8 cellular contexts compared by ENCODE assay signal in genomic region chr9:137204731-137205125, GRCh38. TPM values are rescaled to one million over a fixed set of nuclear protein-coding genes. Genes with fewer than 3 reads are reported as not detected.
DNase-seq lines count a peak whose midpoint lies in the region; ATAC-seq and TF ChIP-seq lines count a peak whose summit lies in the region.

No MANE protein-coding gene starts in this region.

- ATAC-seq in naive thymus-derived CD4-positive, alpha-beta T cell, result no peak
- no peak for ATAC-seq in HG02623 (IDR thresholded peaks at IDR 0.05; ENCODE audit: unreplicated experiment)

- H3K9ac ChIP-seq in KMS-11, result peak overlapping the region; percentile 72; the same call in 1 of the 2 replicates
- peak overlapping the region; percentile 93 to 96 for H3K9ac ChIP-seq in colonic mucosa (ENCODE audit: low read depth in 2 of 2, low read length in 2 of 2)

- POLR2A ChIA-PET in naive thymus-derived CD4-positive, alpha-beta T cell (lab: Charles Lee), result interaction anchor here (1.2 to 9.0 kb wide), 7 partner anchors 9 to 78 kb away, joined by 3 to 136 read pairs (median 6); partner anchors contain the start of genes ANAPC2, CYSRT1, RNF208 and SSNA1

- peak overlapping the region; percentile 75 for H3K4me2 ChIP-seq in KMS-11

- peaks cover 0 to 7% (median 0%) of the 10 kb centered on the region in 11 donors for H3K9me3 Mint-ChIP-seq in naive thymus-derived CD4-positive, alpha-beta T cell

- peaks cover 30 to 57% (median 41%) of the 10 kb centered on the region in 7 donors for H3K4me1 Mint-ChIP-seq in naive thymus-derived CD4-positive, alpha-beta T cell

- H3K79me2 ChIP-seq in ACC112 (ENCODE audit: control insufficient read depth, insufficient read depth, low read length, unreplicated experiment), result peaks cover 36% of the 10 kb centered on the region
- peaks cover 43% of the 10 kb centered on the region for H3K79me2 ChIP-seq in KMS-11 (ENCODE audit: insufficient read depth, low read depth)

- H3K27ac ChIP-seq in ACC112 (ENCODE audit: low read depth, low read length) (no peak overlapping the region), KMS-11 (peak overlapping the region; percentile 31; the same call in 1 of the 2 replicates), colonic mucosa (peak overlapping the region; percentile 78)
- H3K27ac ChIP-seq in naive thymus-derived CD4-positive, alpha-beta T cell (ENCODE audit: low read depth, low read length), result peak overlapping the region; percentile 96

- no peaks in the 10 kb centered on the region for H3K9me3 ChIP-seq in colonic mucosa
- no peaks in the 10 kb centered on the region for H3K9me3 ChIP-seq in naive thymus-derived CD4-positive, alpha-beta T cell (ENCODE audit: control insufficient read depth in 2 of 3, low read length in 3 of 3)

- no peaks in the 10 kb centered on the region for H3K27me3 ChIP-seq in ACC112 (ENCODE audit: insufficient read depth, low read length)
- no peaks in the 10 kb centered on the region for H3K27me3 ChIP-seq in KMS-11 (ENCODE audit: insufficient read depth, low read depth)
- no peaks in the 10 kb centered on the region for H3K27me3 ChIP-seq in colonic mucosa
- H3K27me3 ChIP-seq in naive thymus-derived CD4-positive, alpha-beta T cell (ENCODE audit: control insufficient read depth in 2 of 2, insufficient read depth in 2 of 2, low read length in 2 of 2), result no peaks in the 10 kb centered on the region

- TF ChIP-seq POLR2A in erythroblast (IDR thresholded peaks at IDR 0.05; ENCODE audit: low read length), result no peak

- TF ChIP-seq CTCF in KMS-11 (conservative IDR thresholded peaks at IDR 0.05; ENCODE audit: low read depth, low read length) (no peak), colonic mucosa (IDR thresholded peaks at IDR 0.05) (no peak)

- H3K4me1 ChIP-seq in ACC112 (ENCODE audit: control insufficient read depth, insufficient read depth, low read length, unreplicated experiment) (peaks cover 17% of the 10 kb centered on the region), KMS-11 (ENCODE audit: low read depth, poor library complexity, severe bottlenecking) (peaks cover 32% of the 10 kb centered on the region), colonic mucosa (peaks cover 24% of the 10 kb centered on the region)
- H3K4me1 ChIP-seq in naive thymus-derived CD4-positive, alpha-beta T cell (ENCODE audit: control insufficient read depth in 2 of 2, insufficient read depth in 2 of 2, low read length in 2 of 2), result peaks cover 32 to 35% of the 10 kb centered on the region in 2 donors

- peak overlapping the region; percentile 90 to 95 (median 92) for H3K4me3 Mint-ChIP-seq in naive thymus-derived CD4-positive, alpha-beta T cell

- H3K27me3 Mint-ChIP-seq in naive thymus-derived CD4-positive, alpha-beta T cell, result no peaks in the 10 kb centered on the region

- intact Hi-C loops in colonic mucosa (cut with DNase I), result no loop called here
- intact Hi-C loops in naive thymus-derived CD4-positive, alpha-beta T cell (cut with micrococcal nuclease), result loop anchor here (1.0 to 10.0 kb wide), 7 partner anchors 16 to 260 kb away; partner anchors contain the start of genes ANAPC2 (in 2 of the 2), SSNA1 (in 2 of the 2), TUBB4B (in 2 of the 2) and C8G (in 1 of the 2)

- DNase-seq in colonic mucosa, result no peak
- DNase-seq in naive thymus-derived CD4-positive, alpha-beta T cell, result no peak
- no peak for DNase-seq in erythroblast (lab: John Stamatoyannopoulos, UW)
- DNase-seq in NCI-H2227 treated with DMSO at 0.1 percent for 48 hours (lab: John Stamatoyannopoulos, UW), result no peak
- DNase-seq in NK-92 treated with Interleukin-12 subunit alpha and Interleukin-12 subunit beta, amount 100 ng/mL, for 24 hours (lab: John Stamatoyannopoulos, UW), result no peak

- H3K36me3 ChIP-seq in ACC112 (ENCODE audit: insufficient read depth, low read length), result no peaks in the 10 kb centered on the region
- H3K36me3 ChIP-seq in KMS-11 (ENCODE audit: insufficient read depth), result no peaks in the 10 kb centered on the region
- H3K36me3 ChIP-seq in colonic mucosa, result no peaks in the 10 kb centered on the region
- H3K36me3 ChIP-seq in naive thymus-derived CD4-positive, alpha-beta T cell (ENCODE audit: control insufficient read depth in 2 of 3, insufficient read depth in 3 of 3, low read length in 3 of 3), result peaks cover 0 to 10% (median 0%) of the 10 kb centered on the region in 3 experiments

- CTCF ChIA-PET in naive thymus-derived CD4-positive, alpha-beta T cell (lab: Charles Lee), result interaction anchor here (0.7 to 2.1 kb wide), 2 partner anchors 30 to 109 kb away, joined by 3 to 6 read pairs; no protein-coding TSS in a partner anchor

- H3K4me3 ChIP-seq in ACC112 (ENCODE audit: low read depth, low read length), result peak overlapping the region; percentile 100
- no peak overlapping the region for H3K4me3 ChIP-seq in KMS-11 (IDR thresholded peaks at IDR 0.05; ENCODE audit: insufficient read depth, low read depth, low read length)
- H3K4me3 ChIP-seq in colonic mucosa, result peak overlapping the region; percentile 100
- peak overlapping the region; percentile 98 for H3K4me3 ChIP-seq in naive thymus-derived CD4-positive, alpha-beta T cell (ENCODE audit: low read length)

- no peaks in the 10 kb centered on the region for H4K20me1 ChIP-seq in KMS-11 (ENCODE audit: insufficient read depth)

- H2AFZ ChIP-seq in ACC112 (ENCODE audit: low read length, unreplicated experiment) (no peak overlapping the region), KMS-11 (ENCODE audit: low read depth) (peak overlapping the region; percentile 55; the same call in 1 of the 2 replicates)

- peaks cover 0 to 6% (median 0%) of the 10 kb centered on the region in 5 donors for H3K36me3 Mint-ChIP-seq in naive thymus-derived CD4-positive, alpha-beta T cell

- peak overlapping the region; percentile 87 to 97 (median 93) for H3K27ac Mint-ChIP-seq in naive thymus-derived CD4-positive, alpha-beta T cell

RNA-seq across cellular contexts. Expression of gene TMEM203, which starts 0.7 kb away (rescaled TPM):
- total RNA-seq in colonic mucosa, result 10 to 100 TPM; 35.7 to 43.5 TPM
- 10 to 100 TPM; 22.6 to 43.2 (median 34.7) TPM for total RNA-seq in naive thymus-derived CD4-positive, alpha-beta T cell
- polyA plus RNA-seq in naive thymus-derived CD4-positive, alpha-beta T cell, result 100 to 1,000 TPM; 156 to 172 TPM

RNA-seq across cellular contexts. Expression of gene NDOR1, which starts 0.8 kb away (rescaled TPM):
- 10 to 100 TPM; 11.7 to 36.9 TPM for total RNA-seq in colonic mucosa
- total RNA-seq in naive thymus-derived CD4-positive, alpha-beta T cell, result 10 to 100 TPM; 32.2 to 42.0 (median 34.0) TPM
- 10 to 100 TPM in 1 of 2 donors, 1 to 10 TPM in 1; 4.5 to 10.3 TPM for polyA plus RNA-seq in naive thymus-derived CD4-positive, alpha-beta T cell

RNA-seq across cellular contexts. Expression of gene TPRN, which starts 4.2 kb away (rescaled TPM):
- 100 to 1,000 TPM in 1 of 2 donors, 10 to 100 TPM in 1; 83.1 to 124 TPM for total RNA-seq in colonic mucosa
- 10 to 100 TPM in 1 of 5 experiments, 1 to 10 TPM in 4; 7.1 to 13.5 (median 8.5) TPM for total RNA-seq in naive thymus-derived CD4-positive, alpha-beta T cell
- under 1 TPM; 0.35 to 0.54 TPM for polyA plus RNA-seq in naive thymus-derived CD4-positive, alpha-beta T cell

RNA-seq across cellular contexts. Expression of gene SSNA1, which starts 16.3 kb away (rescaled TPM):
- 100 to 1,000 TPM in 1 of 2 donors, 10 to 100 TPM in 1; 60.0 to 100 TPM for total RNA-seq in colonic mucosa
- 10 to 100 TPM; 37.9 to 75.6 (median 46.8) TPM for total RNA-seq in naive thymus-derived CD4-positive, alpha-beta T cell
- polyA plus RNA-seq in naive thymus-derived CD4-positive, alpha-beta T cell, result 100 to 1,000 TPM; 106 to 133 TPM

RNA-seq across cellular contexts. Expression of gene ANAPC2, which starts 16.4 kb away (rescaled TPM):
- total RNA-seq in colonic mucosa, result 10 to 100 TPM; 33.8 to 67.8 TPM
- 100 to 1,000 TPM in 4 of 5 experiments, 10 to 100 TPM in 1; 77.3 to 147 (median 134) TPM for total RNA-seq in naive thymus-derived CD4-positive, alpha-beta T cell
- polyA plus RNA-seq in naive thymus-derived CD4-positive, alpha-beta T cell, result 1 to 10 TPM; 7.4 to 7.8 TPM

Comparison
In these comparisons a context has a peak if more than half of its experiments do, and no peak if none do; other contexts are left out.
1. RNA of gene TPRN, which starts 4.2 kb away (total RNA-seq): 83.1 to 124 TPM in colonic mucosa; 7.1 to 13.5 TPM in naive thymus-derived CD4-positive, alpha-beta T cell; every median in the first group is over 4 times any median in the second.